In the genomic region with DNA sequence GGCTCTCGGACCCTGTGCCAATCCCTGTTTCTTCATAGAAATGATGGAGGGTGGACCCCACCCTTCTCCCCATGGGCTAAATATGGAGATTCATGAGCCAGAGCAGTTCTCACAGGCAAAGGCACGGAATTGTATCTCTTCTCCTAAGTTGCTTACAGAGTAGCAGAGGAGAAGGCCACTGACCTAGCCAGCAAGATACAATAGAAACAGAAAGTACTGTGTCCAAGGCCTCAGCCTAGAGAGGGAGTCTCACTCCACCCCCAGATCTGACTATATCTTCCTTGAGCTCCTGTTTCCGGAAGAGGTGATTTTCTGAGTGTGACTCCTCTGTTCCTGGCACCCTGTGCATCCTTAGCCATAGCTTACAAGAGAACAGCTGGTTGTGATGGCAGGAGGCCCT, we compare ENCODE assay signal across 26 cellular contexts. TPM values are rescaled to one million over a fixed set of nuclear protein-coding genes. Genes with fewer than 3 reads are reported as not detected.
A peak's percentile ranks its signal among the peaks of the same experiment; 100 is the strongest.
DNase-seq lines count a peak whose midpoint lies in the region; ATAC-seq, FAIRE-seq and TF ChIP-seq lines count a peak whose summit lies in the region.
"Had no signal": no experiment of that assay in that cellular context is flagged by ENCODE, and none has a peak within 500 bp of the region (broad histone marks: within the 10 kb centered on the region; RNA-seq: fewer than 3 reads in every experiment).

A gene with protein sequence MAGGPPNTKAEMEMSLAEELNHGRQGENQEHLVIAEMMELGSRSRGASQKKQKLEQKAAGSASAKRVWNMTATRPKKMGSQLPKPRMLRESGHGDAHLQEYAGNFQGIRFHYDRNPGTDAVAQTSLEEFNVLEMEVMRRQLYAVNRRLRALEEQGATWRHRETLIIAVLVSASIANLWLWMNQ (plus strand): TSS at position 301 of the 400 bp plus-strand sequence. CDS start 85 bp downstream, at position 386.

- H3K27ac ChIP-seq in astrocyte (ENCODE audit: low read depth, low read length) = no peak within 1 kb of the TSS
- H3K27ac ChIP-seq in sigmoid colon = no peak within 1 kb of the TSS
- no peak within 1 kb of the TSS for H3K27ac ChIP-seq in SK-N-SH (ENCODE audit: low read depth in 2 of 2, low read length in 1 of 2)
- H3K27ac ChIP-seq: A549; BLaER1 treated with 17β-estradiol and CSF1 and Interleukin-3, amounts not matched to agents 10 nM and 100 nM; GM23248 had no signal

- no peak for FAIRE-seq in astrocyte (lab: Jason Lieb, UNC)
- FAIRE-seq: A549, D721Med, GM12878, GM19239, H1 had no signal

- H3K4me3 ChIP-seq in MG63 (no peak within 1 kb of the TSS), astrocyte (ENCODE audit: insufficient read depth, low read depth, low read length) (no peak within 1 kb of the TSS), sigmoid colon (no peak within 1 kb of the TSS), SK-N-SH (ENCODE audit: low read depth in 2 of 2, low read length in 1 of 2) (no peak within 1 kb of the TSS)
- H3K4me3 ChIP-seq: A549; BLaER1 treated with 17β-estradiol and CSF1 and Interleukin-3, amounts not matched to agents 10 nM and 100 nM; GM12878; GM23248 had no signal

- TF ChIP-seq EP300 in sigmoid colon (IDR thresholded peaks at IDR 0.05) = no peak
- TF ChIP-seq EP300 in SK-N-SH (IDR thresholded peaks at IDR 0.05; ENCODE audit: borderline replicate concordance in 1 of 2, low read depth in 1 of 2, low read length in 1 of 2) = no peak

- POLR2A ChIA-PET in SK-N-SH (lab: Yijun Ruan, JAX) = no interaction called here

- no peaks in the 10 kb centered on the region for H3K9me3 Mint-ChIP-seq in astrocyte (ENCODE audit: unreplicated experiment)
- no peaks in the 10 kb centered on the region for H3K9me3 Mint-ChIP-seq in activated T-cell treated with anti-CD3 and anti-CD28 coated beads, Interleukin-2, amount 50 U/mL, for 4 hours
- H3K9me3 Mint-ChIP-seq: CD14-positive monocyte; CD4-positive, alpha-beta T cell; CD8-positive, alpha-beta memory T cell had no signal

- no peak within 1 kb of the TSS for H3K4me2 ChIP-seq in astrocyte (ENCODE audit: low read length)
- H3K4me2 ChIP-seq in SK-N-SH = no peak within 1 kb of the TSS
- H3K4me2 ChIP-seq: A549 had no signal

- no peak for TF ChIP-seq CTCF in astrocyte (IDR thresholded peaks at IDR 0.05; ENCODE audit: insufficient read depth, low read depth, low read length)
- no peak for TF ChIP-seq CTCF in sigmoid colon (IDR thresholded peaks at IDR 0.05)
- no peak for TF ChIP-seq CTCF in SK-N-SH (IDR thresholded peaks at IDR 0.05)

- no peaks in the 10 kb centered on the region for H4K20me1 ChIP-seq in astrocyte (ENCODE audit: insufficient read depth, low read length)
- H4K20me1 ChIP-seq in SK-N-SH (ENCODE audit: insufficient read depth) = no peaks in the 10 kb centered on the region

- H3K27me3 ChIP-seq in MG63 (no peaks in the 10 kb centered on the region), astrocyte (ENCODE audit: insufficient read depth, low read length) (no peaks in the 10 kb centered on the region), sigmoid colon (no peaks in the 10 kb centered on the region), SK-N-SH (ENCODE audit: insufficient read depth) (peaks cover 21% of the 10 kb centered on the region; the same call in 1 of the 2 replicates)
- H3K27me3 ChIP-seq: BE2C had no signal

- no peak within 1 kb of the TSS for H3K4me3 Mint-ChIP-seq in astrocyte (ENCODE audit: unreplicated experiment)
- H3K4me3 Mint-ChIP-seq in activated T-cell treated with anti-CD3 and anti-CD28 coated beads, Interleukin-2, amount 50 U/mL, for 4 hours = no peak within 1 kb of the TSS
- H3K4me3 Mint-ChIP-seq: CD14-positive monocyte; CD4-positive, alpha-beta T cell; CD8-positive, alpha-beta memory T cell had no signal

- peaks cover 21% of the 10 kb centered on the region for H3K27me3 Mint-ChIP-seq in astrocyte (ENCODE audit: low read depth, unreplicated experiment)
- peaks cover 6% of the 10 kb centered on the region for H3K27me3 Mint-ChIP-seq in activated T-cell treated with anti-CD3 and anti-CD28 coated beads, Interleukin-2, amount 50 U/mL, for 4 hours (ENCODE audit: low read depth)

- no peaks in the 10 kb centered on the region for H3K36me3 Mint-ChIP-seq in astrocyte (ENCODE audit: low read depth, unreplicated experiment)
- H3K36me3 Mint-ChIP-seq in activated T-cell treated with anti-CD3 and anti-CD28 coated beads, Interleukin-2, amount 50 U/mL, for 4 hours (ENCODE audit: insufficient read depth) = no peaks in the 10 kb centered on the region
- H3K36me3 Mint-ChIP-seq: CD14-positive monocyte; CD8-positive, alpha-beta memory T cell had no signal

- peaks cover 4% of the 10 kb centered on the region for H3K4me1 Mint-ChIP-seq in astrocyte (ENCODE audit: low read depth, unreplicated experiment)
- H3K4me1 Mint-ChIP-seq in activated T-cell treated with anti-CD3 and anti-CD28 coated beads, Interleukin-2, amount 50 U/mL, for 4 hours (ENCODE audit: low read depth) = no peaks in the 10 kb centered on the region
- H3K4me1 Mint-ChIP-seq: CD14-positive monocyte; CD8-positive, alpha-beta memory T cell had no signal

- no peak for ATAC-seq in activated T-cell treated with anti-CD3 and anti-CD28 coated beads, Interleukin-2, amount 50 U/mL, for 4 hours
- ATAC-seq: A549, GM12878 had no signal

- TF ChIP-seq RAD21 in SK-N-SH (IDR thresholded peaks at IDR 0.05; ENCODE audit: low read length) = no peak

- H3K9me2 ChIP-seq in SK-N-SH = no peaks in the 10 kb centered on the region

- H3K4me1 ChIP-seq in astrocyte (ENCODE audit: insufficient read depth, low read length) (no peaks in the 10 kb centered on the region), sigmoid colon (no peaks in the 10 kb centered on the region), SK-N-SH (ENCODE audit: control insufficient read depth in 1 of 2, insufficient read depth in 2 of 2, low read depth in 1 of 2, low read length in 1 of 2) (no peaks in the 10 kb centered on the region)
- H3K4me1 ChIP-seq: A549, BE2C had no signal

- DNase-seq in MG63 = peak; percentile 34
- DNase-seq in astrocyte (ENCODE audit: low read depth) = no peak
- DNase-seq in sigmoid colon = peak; percentile 7
- DNase-seq in activated T-cell treated with anti-CD3 and anti-CD28 coated beads, Interleukin-2, amount 50 U/mL, for 4 hours = no peak
- DNase-seq in medulla oblongata (ENCODE audit: extremely low spot score) = no peak
- DNase-seq in SK-N-SH = no peak
- DNase-seq: 8988T; ACHN; AML-193; BE2C; CD4-positive, alpha-beta T cell; CD8-positive, alpha-beta memory T cell; DMS 273 treated with DMSO at 0.1 percent for 48 hours; DMS79; EL; GDM1; GM23248; H7; HCEC 1CT had no signal

- no peaks in the 10 kb centered on the region for H3K79me2 ChIP-seq in astrocyte (ENCODE audit: insufficient read depth, low read length)
- no peaks in the 10 kb centered on the region for H3K79me2 ChIP-seq in SK-N-SH (ENCODE audit: insufficient read depth)

- no peak for TF ChIP-seq POLR2A in sigmoid colon (IDR thresholded peaks at IDR 0.05)

- H3K9me3 ChIP-seq in MG63 = no peaks in the 10 kb centered on the region
- no peaks in the 10 kb centered on the region for H3K9me3 ChIP-seq in astrocyte (ENCODE audit: insufficient read depth, low read depth, low read length)
- no peaks in the 10 kb centered on the region for H3K9me3 ChIP-seq in sigmoid colon
- no peaks in the 10 kb centered on the region for H3K9me3 ChIP-seq in SK-N-SH
- H3K9me3 ChIP-seq: A549; BE2C; BLaER1 treated with 17β-estradiol and CSF1 and Interleukin-3, amounts not matched to agents 10 nM and 100 nM had no signal

- intact Hi-C loops in sigmoid colon (cut with DNase I) = no loop called here

- no peak within 1 kb of the TSS for H2AFZ ChIP-seq in astrocyte (ENCODE audit: low read depth, low read length)
- H2AFZ ChIP-seq in SK-N-SH (ENCODE audit: low read depth) = no peak within 1 kb of the TSS
- H2AFZ ChIP-seq: GM23248 had no signal

- H3K36me3 ChIP-seq in MG63 (no peaks in the 10 kb centered on the region), astrocyte (ENCODE audit: insufficient read depth, low read length) (no peaks in the 10 kb centered on the region), sigmoid colon (no peaks in the 10 kb centered on the region), SK-N-SH (replicated peaks in 1 of 2; ENCODE audit: control insufficient read depth in 1 of 2, insufficient read depth in 2 of 2, low read length in 1 of 2) (no peaks in the 10 kb centered on the region)
- H3K36me3 ChIP-seq: BE2C; BLaER1 treated with 17β-estradiol and CSF1 and Interleukin-3, amounts not matched to agents 10 nM and 100 nM had no signal

- H3K9ac ChIP-seq in astrocyte (ENCODE audit: low read length) (no peak within 1 kb of the TSS), SK-N-SH (no peak within 1 kb of the TSS)
- H3K9ac ChIP-seq: BLaER1 treated with 17β-estradiol and CSF1 and Interleukin-3, amounts not matched to agents 10 nM and 100 nM; GM23248 had no signal

- WGBS in sigmoid colon, 2 donors = 74 to 76% methylated on average over 3 of the region's 3 CpGs
- WGBS in SK-N-SH (ENCODE audit: low lambda C conversion rate) = 0% methylated on average over 3 of the region's 3 CpGs

- no peaks in the 10 kb centered on the region for H3F3A ChIP-seq in SK-N-SH (replicated peaks; ENCODE audit: insufficient read depth)

- H3K27ac Mint-ChIP-seq in astrocyte (ENCODE audit: unreplicated experiment) = peak within 1 kb of the TSS; percentile 69
- H3K27ac Mint-ChIP-seq: CD14-positive monocyte; CD4-positive, alpha-beta T cell; CD8-positive, alpha-beta memory T cell had no signal

- CTCF ChIA-PET in SK-N-SH (lab: Yijun Ruan, JAX) = no interaction called here

TF ChIP-seq in SK-N-SH, 30 proteins besides CTCF, POLR2A, EP300 and RAD21 (continues in another document):
- TF ChIP-seq POLR2AphosphoS5 (IDR thresholded peaks at IDR 0.05; ENCODE audit: low read depth, low read length) (no peak), NRF1 (IDR thresholded peaks at IDR 0.05; ENCODE audit: low read depth, low read length) (no peak), MXI1 (IDR thresholded peaks at IDR 0.05; ENCODE audit: low read depth, low read length) (no peak), MEF2A (IDR thresholded peaks at IDR 0.05; ENCODE audit: borderline replicate concordance, low read depth) (no peak), RCOR1 (IDR thresholded peaks at IDR 0.05; ENCODE audit: low read length) (no peak), SMC3 (IDR thresholded peaks at IDR 0.05; ENCODE audit: low read depth, low read length) (no peak), GABPA (IDR thresholded peaks at IDR 0.05; ENCODE audit: low read depth) (no peak), GATA2 (CRISPR knock-in tag; IDR thresholded peaks at IDR 0.05) (no peak)
- TF ChIP-seq, protein P1, sequence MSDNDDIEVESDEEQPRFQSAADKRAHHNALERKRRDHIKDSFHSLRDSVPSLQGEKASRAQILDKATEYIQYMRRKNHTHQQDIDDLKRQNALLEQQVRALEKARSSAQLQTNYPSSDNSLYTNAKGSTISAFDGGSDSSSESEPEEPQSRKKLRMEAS (IDR thresholded peaks at IDR 0.05; ENCODE audit: low read depth) = no peak

RNA-seq across cellular contexts. Expression of the gene that starts here (rescaled TPM):
- not detected in 2 replicates for total RNA-seq in MG63 (2014; rRNA removed; shearing (Covaris generic); ENCODE audit: low replicate concordance)
- not detected in 2 replicates for total RNA-seq in astrocyte
- not detected for total RNA-seq in sigmoid colon
- under 1 TPM in 1 of 3 donors, not detected in 2; 0.06 TPM for polyA plus RNA-seq in sigmoid colon
- total RNA-seq in activated T-cell treated with anti-CD3 and anti-CD28 coated beads, Interleukin-2, amount 50 U/mL, for 4 hours = not detected
- not detected in 2 replicates for polyA plus RNA-seq in SK-N-SH (2012; rRNA removed)
- polyA plus RNA-seq in SK-N-SH (2012; cell fraction: cytosol; rRNA removed) = not detected in 2 replicates
- polyA plus RNA-seq in SK-N-SH (2012; cell fraction: nucleus; rRNA removed) = not detected in 2 replicates
- total RNA-seq: CD4-positive, alpha-beta T cell; CD8-positive, alpha-beta memory T cell; GM12878; GM23248; H1; H7 had no signal
- polyA plus RNA-seq: A549; CD14-positive monocyte; CD8-positive, alpha-beta memory T cell; GM23248 had no signal

Comparison
In these comparisons a context has a peak if more than half of its experiments do, and no peak if none do; other contexts are left out.
1. Peak in DNase-seq in MG63; RNA of the gene not detected or under 1 TPM.
2. Peak in DNase-seq in sigmoid colon; RNA of the gene not detected or under 1 TPM.